34 cellular contexts compared by ENCODE assay signal in the genomic region with DNA sequence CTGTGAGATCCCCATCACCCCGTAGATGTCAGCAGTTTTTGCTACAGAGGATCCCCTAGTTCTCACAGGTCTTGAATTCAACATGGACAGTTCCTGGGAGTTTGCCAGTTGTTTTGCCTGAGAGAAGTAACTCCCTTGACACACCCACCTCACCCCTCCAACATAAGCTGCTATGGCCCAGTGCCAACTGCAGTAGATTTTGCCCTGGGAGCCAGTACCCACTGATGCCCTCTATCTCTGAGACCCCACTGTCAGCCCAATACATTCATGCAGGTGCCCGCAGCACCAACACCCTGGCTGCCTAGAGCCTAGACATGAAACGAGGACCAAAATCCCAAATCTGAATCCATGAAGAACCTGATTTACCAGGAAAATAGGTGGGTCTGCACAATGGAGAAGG.
"Had no signal": no experiment of that assay in that cellular context is flagged by ENCODE, and none has a peak within 500 bp of the region (broad histone marks: within the 10 kb centered on the region; RNA-seq: fewer than 3 reads in every experiment).

No MANE protein-coding gene starts in this region.

- H3K27me3 Mint-ChIP-seq: activated B cell treated with CpG ODN at 0.5 μM for 24 hours; activated CD4-positive, alpha-beta memory T cell treated with anti-CD3 and anti-CD28 coated beads for 36 hours; activated CD4-positive, alpha-beta T cell treated with anti-CD3 and anti-CD28 coated beads for 36 hours; activated CD4-positive, alpha-beta T cell treated with anti-CD3 and anti-CD28 coated beads, Interleukin-2, amount 10 ng/mL, durations not matched to agents 24 days and 14 days; activated CD8-positive, alpha-beta memory T cell treated with anti-CD3 and anti-CD28 coated beads, Interleukin-2, amount 10 ng/mL, durations not matched to agents 7 days and 5 days; activated naive CD4-positive, alpha-beta T cell treated with anti-CD3 and anti-CD28 coated beads, Interleukin-2, amount 50 U/mL, for 24 hours; activated naive CD8-positive, alpha-beta T cell treated with anti-CD3 and anti-CD28 coated beads for 36 hours; activated naive CD8-positive, alpha-beta T cell treated with anti-CD3 and anti-CD28 coated beads, Interleukin-2, amount 50 U/mL, for 24 hours had no signal

- H3K4me2 ChIP-seq: hepatocyte had no signal

- H3K36me3 ChIP-seq: adrenal gland, cardiac muscle cell, colonic mucosa, esophagus squamous epithelium, gastroesophageal sphincter, heart right ventricle, WERI-Rb-1 had no signal

- H3K4me3 ChIP-seq: adrenal gland, body of pancreas, cardiac muscle cell, colonic mucosa, esophagus squamous epithelium, gastroesophageal sphincter, heart right ventricle, hepatocyte had no signal

- ATAC-seq: activated CD4-positive, alpha-beta T cell treated with anti-CD3 and anti-CD28 coated beads for 36 hours; activated CD8-positive, alpha-beta memory T cell treated with anti-CD3 and anti-CD28 coated beads, Interleukin-2, amount 10 ng/mL, durations not matched to agents 7 days and 5 days; activated CD8-positive, alpha-beta T cell treated with anti-CD3 and anti-CD28 coated beads, Interleukin-2, amount 10 ng/mL, durations not matched to agents 7 days and 5 days; activated naive CD8-positive, alpha-beta T cell treated with anti-CD3 and anti-CD28 coated beads, Interleukin-2, amount 50 U/mL, for 24 hours; body of pancreas; gastroesophageal sphincter; heart right ventricle had no signal

- H3K4me1 ChIP-seq: adrenal gland, body of pancreas, colonic mucosa, esophagus squamous epithelium, gastroesophageal sphincter, heart right ventricle had no signal

- H3K9me3 ChIP-seq: adrenal gland, body of pancreas, colonic mucosa, esophagus squamous epithelium had no signal

- H3K4me3 Mint-ChIP-seq: activated B cell treated with CpG ODN at 0.5 μM for 24 hours; activated CD4-positive, alpha-beta memory T cell treated with anti-CD3 and anti-CD28 coated beads for 36 hours; activated CD4-positive, alpha-beta T cell treated with anti-CD3 and anti-CD28 coated beads for 36 hours; activated CD4-positive, alpha-beta T cell treated with anti-CD3 and anti-CD28 coated beads, Interleukin-2, amount 10 ng/mL, durations not matched to agents 24 days and 14 days; activated CD8-positive, alpha-beta memory T cell treated with anti-CD3 and anti-CD28 coated beads, Interleukin-2, amount 10 ng/mL, durations not matched to agents 7 days and 5 days; activated CD8-positive, alpha-beta T cell treated with anti-CD3 and anti-CD28 coated beads, Interleukin-2, amount 10 ng/mL, durations not matched to agents 7 days and 5 days; activated naive CD4-positive, alpha-beta T cell treated with anti-CD3 and anti-CD28 coated beads for 36 hours; activated naive CD4-positive, alpha-beta T cell treated with anti-CD3 and anti-CD28 coated beads, Interleukin-2, amount 50 U/mL, for 24 hours; activated naive CD8-positive, alpha-beta T cell treated with anti-CD3 and anti-CD28 coated beads for 36 hours; activated naive CD8-positive, alpha-beta T cell treated with anti-CD3 and anti-CD28 coated beads, Interleukin-2, amount 50 U/mL, for 24 hours; activated T-helper 1 cell treated with anti-CD3 and anti-CD28 coated beads, Interleukin-12 subunit alpha, Interleukin-12 subunit beta, Interleukin-2, Interleukin-4 antibody, amounts not matched to agents 30 ng/mL and 10 ng/mL and 1 ng/mL, durations not matched to agents 14 hours and 24 hours and 36 hours had no signal

- H3K4me1 Mint-ChIP-seq: activated B cell treated with CpG ODN at 0.5 μM for 24 hours; activated CD4-positive, alpha-beta T cell treated with anti-CD3 and anti-CD28 coated beads for 36 hours; activated CD4-positive, alpha-beta T cell treated with anti-CD3 and anti-CD28 coated beads, Interleukin-2, amount 10 ng/mL, durations not matched to agents 24 days and 14 days; activated CD8-positive, alpha-beta memory T cell treated with anti-CD3 and anti-CD28 coated beads, Interleukin-2, amount 10 ng/mL, durations not matched to agents 7 days and 5 days; activated naive CD4-positive, alpha-beta T cell treated with anti-CD3 and anti-CD28 coated beads, Interleukin-2, amount 50 U/mL, for 24 hours; activated naive CD8-positive, alpha-beta T cell treated with anti-CD3 and anti-CD28 coated beads for 36 hours; activated naive CD8-positive, alpha-beta T cell treated with anti-CD3 and anti-CD28 coated beads, Interleukin-2, amount 50 U/mL, for 24 hours had no signal

- H2AFZ ChIP-seq: hepatocyte had no signal

- H3K27ac Mint-ChIP-seq: activated B cell treated with CpG ODN at 0.5 μM for 24 hours; activated CD4-positive, alpha-beta memory T cell treated with anti-CD3 and anti-CD28 coated beads for 36 hours; activated CD4-positive, alpha-beta T cell treated with anti-CD3 and anti-CD28 coated beads for 36 hours; activated CD4-positive, alpha-beta T cell treated with anti-CD3 and anti-CD28 coated beads, Interleukin-2, amount 10 ng/mL, durations not matched to agents 24 days and 14 days; activated CD8-positive, alpha-beta memory T cell treated with anti-CD3 and anti-CD28 coated beads, Interleukin-2, amount 10 ng/mL, durations not matched to agents 7 days and 5 days; activated CD8-positive, alpha-beta T cell treated with anti-CD3 and anti-CD28 coated beads, Interleukin-2, amount 10 ng/mL, durations not matched to agents 7 days and 5 days; activated naive CD4-positive, alpha-beta T cell treated with anti-CD3 and anti-CD28 coated beads for 36 hours; activated naive CD4-positive, alpha-beta T cell treated with anti-CD3 and anti-CD28 coated beads, Interleukin-2, amount 50 U/mL, for 24 hours; activated naive CD8-positive, alpha-beta T cell treated with anti-CD3 and anti-CD28 coated beads for 36 hours; activated naive CD8-positive, alpha-beta T cell treated with anti-CD3 and anti-CD28 coated beads, Interleukin-2, amount 50 U/mL, for 24 hours; activated T-helper 1 cell treated with anti-CD3 and anti-CD28 coated beads, Interleukin-12 subunit alpha, Interleukin-12 subunit beta, Interleukin-2, Interleukin-4 antibody, amounts not matched to agents 30 ng/mL and 10 ng/mL and 1 ng/mL, durations not matched to agents 14 hours and 24 hours and 36 hours; activated T-helper 2 cell treated with anti-CD3 and anti-CD28 coated beads, Interferon-gamma antibody, Interleukin-2, Interleukin-4, amounts not matched to agents 10 μg/mL and 5 μg/mL and 100 μg/mL, durations not matched to agents 14 hours and 24 hours and 36 hours had no signal

- H3K79me2 ChIP-seq: hepatocyte had no signal

- H3K27me3 ChIP-seq: adrenal gland, body of pancreas, cardiac muscle cell, colonic mucosa, esophagus squamous epithelium, gastroesophageal sphincter, heart right ventricle, hepatocyte had no signal

- H3K27ac ChIP-seq: adrenal gland, body of pancreas, cardiac muscle cell, colonic mucosa, epithelial cell of prostate, esophagus squamous epithelium, gastroesophageal sphincter, heart right ventricle, hepatocyte, WERI-Rb-1 had no signal

- H3K36me3 Mint-ChIP-seq: activated CD4-positive, alpha-beta memory T cell treated with anti-CD3 and anti-CD28 coated beads for 36 hours; activated CD8-positive, alpha-beta memory T cell treated with anti-CD3 and anti-CD28 coated beads, Interleukin-2, amount 10 ng/mL, durations not matched to agents 7 days and 5 days; activated naive CD4-positive, alpha-beta T cell treated with anti-CD3 and anti-CD28 coated beads, Interleukin-2, amount 50 U/mL, for 24 hours; activated naive CD8-positive, alpha-beta T cell treated with anti-CD3 and anti-CD28 coated beads for 36 hours had no signal

- DNase-seq: activated B cell treated with CpG ODN at 0.5 μM for 24 hours; activated CD4-positive, alpha-beta memory T cell treated with anti-CD3 and anti-CD28 coated beads for 36 hours; activated CD4-positive, alpha-beta T cell treated with anti-CD3 and anti-CD28 coated beads for 36 hours; activated CD4-positive, alpha-beta T cell treated with anti-CD3 and anti-CD28 coated beads, Interleukin-2, amount 10 ng/mL, durations not matched to agents 24 days and 14 days; activated CD4-positive, CD25-positive, alpha-beta regulatory T cell treated with anti-CD3 and anti-CD28 coated beads, Interleukin-2, amount 50 U/mL, for 72 hours; activated CD8-positive, alpha-beta memory T cell treated with anti-CD3 and anti-CD28 coated beads, Interleukin-2, amount 10 ng/mL, durations not matched to agents 7 days and 5 days; activated CD8-positive, alpha-beta memory T cell treated with anti-CD3 and anti-CD28 coated beads, Interleukin-2, amount 50 U/mL, for 4 hours; activated CD8-positive, alpha-beta T cell treated with anti-CD3 and anti-CD28 coated beads, Interleukin-2, amount 10 ng/mL, durations not matched to agents 7 days and 5 days; activated effector memory CD4-positive, alpha-beta T cell treated with anti-CD3 and anti-CD28 coated beads, Interleukin-2, amount 50 U/mL, for 16 hours; activated naive CD4-positive, alpha-beta T cell treated with anti-CD3 and anti-CD28 coated beads for 36 hours; activated naive CD8-positive, alpha-beta T cell treated with anti-CD3 and anti-CD28 coated beads for 36 hours; activated naive CD8-positive, alpha-beta T cell treated with anti-CD3 and anti-CD28 coated beads, Interleukin-2, amount 50 U/mL, for 24 hours; activated T-cell treated with anti-CD3 and anti-CD28 coated beads, Interleukin-2, amount 50 U/mL, for 1 hour; activated T-cell treated with anti-CD3 and anti-CD28 coated beads, Interleukin-2, amount 50 U/mL, for 48 hours; adrenal gland; amygdala; aorta; body of pancreas; central memory CD4-positive, alpha-beta T cell; cerebellar nuclear complex; colonic mucosa; effector CD8-positive, alpha-beta T cell; esophagus squamous epithelium; foreskin melanocyte; heart right ventricle; T1000; WERI-Rb-1 had no signal

- H3K9me3 Mint-ChIP-seq: activated naive CD8-positive, alpha-beta T cell treated with anti-CD3 and anti-CD28 coated beads for 36 hours had no signal
